ENCODE assay signal across 12 cellular contexts in the genomic region with DNA sequence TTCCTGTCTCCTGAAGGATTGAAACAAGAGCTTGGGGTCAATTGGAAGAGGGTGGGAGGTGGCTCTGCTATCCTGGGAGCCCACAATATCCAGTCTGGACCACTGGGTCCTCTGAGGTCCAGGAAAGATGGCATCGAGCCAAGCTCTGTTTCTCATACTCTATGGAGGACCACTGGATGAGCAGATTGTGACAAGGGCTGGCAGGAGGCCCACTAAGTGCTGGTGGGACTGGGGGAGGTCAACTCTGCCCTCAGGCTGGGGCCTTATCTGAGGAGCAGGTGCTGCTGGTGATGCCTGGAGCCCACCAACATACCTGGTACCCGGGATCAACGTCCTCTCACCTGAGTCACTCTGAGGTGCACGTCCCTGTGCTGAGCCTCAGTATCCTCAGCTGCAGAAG.
DNase-seq lines count a peak whose midpoint lies in the region; ATAC-seq and TF ChIP-seq lines count a peak whose summit lies in the region.
"Had no signal": no experiment of that assay in that cellular context is flagged by ENCODE, and none has a peak within 500 bp of the region (broad histone marks: within the 10 kb centered on the region; RNA-seq: fewer than 3 reads in every experiment).

No MANE protein-coding gene starts in this region.

- intact Hi-C loops in Right ventricle myocardium superior (cut with DNase I) (loop anchor here (10.0 kb wide), 1 partner anchor 848 kb away; no protein-coding TSS in a partner anchor), heart left ventricle (cut with DNase I) (loop anchor here (1.0 to 10.0 kb wide), 5 partner anchors 838 to 850 kb away; no protein-coding TSS in a partner anchor), breast epithelium (cut with DNase I; ENCODE audit: low total_unique reads) (no loop called here)

- H3K4me3 Mint-ChIP-seq in osteocyte (ENCODE audit: unreplicated experiment), result no peak overlapping the region

- H3K27ac Mint-ChIP-seq in osteocyte (ENCODE audit: unreplicated experiment), result no peak overlapping the region

- H3K4me1 ChIP-seq in heart left ventricle (peaks cover 0 to 8% (median 0%) of the 10 kb centered on the region in 12 donors), breast epithelium (no peaks in the 10 kb centered on the region)

- H3K9me3 Mint-ChIP-seq in osteocyte (ENCODE audit: unreplicated experiment), result peaks cover 27% of the 10 kb centered on the region

- DNase-seq in Right ventricle myocardium superior (peak; percentile 36), heart left ventricle (no peak), coronary artery (ENCODE audit: low spot score) (peak; percentile 66), osteocyte (ENCODE audit: extremely low spot score, unreplicated experiment) (peak; percentile 65), LoVo (ENCODE audit: low spot score) (no peak), breast epithelium (ENCODE audit: low spot score in 2 of 2) (no peak), NCI-H146 treated with DMSO at 0.1 percent for 48 hours (lab: John Stamatoyannopoulos, UW; ENCODE audit: unreplicated experiment) (no peak)
- DNase-seq: GOT3, HCEC 1CT, IMR-90, NCI-H226, NCI-H510A had no signal

- ATAC-seq in Right ventricle myocardium superior (ENCODE audit: poor library complexity), result no peak
- no peak for ATAC-seq in heart left ventricle

- peaks cover 3% of the 10 kb centered on the region for H3K27me3 Mint-ChIP-seq in osteocyte (ENCODE audit: unreplicated experiment)

- no peaks in the 10 kb centered on the region for H3K36me3 Mint-ChIP-seq in osteocyte (ENCODE audit: unreplicated experiment)

- 81 to 92% (median 83%) methylated on average over 4 of the region's 4 CpGs for WGBS in heart left ventricle, 4 donors

- TF ChIP-seq POLR2A in heart left ventricle (IDR thresholded peaks at IDR 0.05) (no peak), breast epithelium (IDR thresholded peaks at IDR 0.05) (no peak)

- TF ChIP-seq CTCF in heart left ventricle (IDR thresholded peaks at IDR 0.05) (no peak), coronary artery (IDR thresholded peaks at IDR 0.05) (no peak), osteocyte (IDR thresholded peaks at IDR 0.05) (no peak), breast epithelium (IDR thresholded peaks at IDR 0.05) (no peak)

- H3K4me1 Mint-ChIP-seq in osteocyte (ENCODE audit: unreplicated experiment), result peaks cover 14% of the 10 kb centered on the region

- H3K36me3 ChIP-seq in heart left ventricle (no peaks in the 10 kb centered on the region), breast epithelium (no peaks in the 10 kb centered on the region)

- H3K27me3 ChIP-seq in heart left ventricle, result peaks cover 0 to 9% (median 0%) of the 10 kb centered on the region in 9 donors
- no peaks in the 10 kb centered on the region for H3K27me3 ChIP-seq in breast epithelium

- H3K4me3 ChIP-seq in heart left ventricle, result no peak overlapping the region
- no peak overlapping the region for H3K4me3 ChIP-seq in coronary artery
- no peak overlapping the region for H3K4me3 ChIP-seq in breast epithelium

- H3K27ac ChIP-seq in heart left ventricle (no peak overlapping the region), coronary artery (no peak overlapping the region), breast epithelium (no peak overlapping the region)

- H3K9me3 ChIP-seq in heart left ventricle, result peaks cover 0 to 45% (median 30%) of the 10 kb centered on the region in 12 donors
- H3K9me3 ChIP-seq in breast epithelium, result peaks cover 14 to 24% of the 10 kb centered on the region in 2 donors

Comparison
In these comparisons a context has a peak if more than half of its experiments do, and no peak if none do; other contexts are left out.
1. DNase-seq: peak in Right ventricle myocardium superior (single experiment), coronary artery (single experiment) and osteocyte (single experiment); none in heart left ventricle (0 of 5), LoVo (single experiment), breast epithelium (0 of 2) and NCI-H146 treated with DMSO at 0.1 percent for 48 hours (single experiment).